ENCODE assay signal across 19 cellular contexts in genomic region chr14:99636487-99636886, GRCh38. TPM values are rescaled to one million over a fixed set of nuclear protein-coding genes. Genes with fewer than 3 reads are reported as not detected.
DNase-seq lines count a peak whose midpoint lies in the region; ATAC-seq and TF ChIP-seq lines count a peak whose summit lies in the region.
"Had no signal": no experiment of that assay in that cellular context is flagged by ENCODE, and none has a peak within 500 bp of the region (broad histone marks: within the 10 kb centered on the region; RNA-seq: fewer than 3 reads in every experiment).

No MANE protein-coding gene starts in this region.

- no peak overlapping the region for H3K4me2 ChIP-seq in Karpas-422 (ENCODE audit: low read depth, low read length, poor library complexity, severe bottlenecking)
- H3K4me2 ChIP-seq in OCI-LY7 (ENCODE audit: low read length): no peak overlapping the region

- H4K20me1 ChIP-seq in Karpas-422 (ENCODE audit: insufficient read depth, low read depth, low read length): no peaks in the 10 kb centered on the region
- H4K20me1 ChIP-seq in OCI-LY7 (ENCODE audit: insufficient read depth, low read length): no peaks in the 10 kb centered on the region

- TF ChIP-seq CTCF in OCI-LY7 (conservative IDR thresholded peaks at IDR 0.05; ENCODE audit: low read length) (no peak), gastroesophageal sphincter (IDR thresholded peaks at IDR 0.05) (no peak)

- no peaks in the 10 kb centered on the region for H3K36me3 ChIP-seq in Karpas-422 (ENCODE audit: insufficient read depth, low read length)
- no peaks in the 10 kb centered on the region for H3K36me3 ChIP-seq in OCI-LY7 (ENCODE audit: insufficient read depth, low read length)
- H3K36me3 ChIP-seq in gastroesophageal sphincter: no peaks in the 10 kb centered on the region
- H3K36me3 ChIP-seq: BE2C had no signal

- no peaks in the 10 kb centered on the region for H3K27me3 ChIP-seq in Karpas-422 (ENCODE audit: low read length)
- no peaks in the 10 kb centered on the region for H3K27me3 ChIP-seq in gastroesophageal sphincter
- H3K27me3 ChIP-seq: BE2C had no signal

- no peak for TF ChIP-seq EP300 in gastroesophageal sphincter (IDR thresholded peaks at IDR 0.05)

- DNase-seq in DMS 273 (lab: John Stamatoyannopoulos, UW; ENCODE audit: unreplicated experiment): peak; percentile 28
- no peak for DNase-seq in DMS 273 treated with DMSO at 0.1 percent for 48 hours (lab: John Stamatoyannopoulos, UW)
- DNase-seq in Karpas-422: peak; percentile 70
- peak; percentile 27 for DNase-seq in OCI-LY7 (ENCODE audit: low spot score)
- no peak for DNase-seq in NCI-H146 (lab: John Stamatoyannopoulos, UW)
- DNase-seq in NCI-H82 (lab: John Stamatoyannopoulos, UW): no peak
- no peak for DNase-seq in activated CD4-positive, CD25-positive, alpha-beta regulatory T cell treated with anti-CD3 and anti-CD28 coated beads, Interleukin-2, amount 50 U/mL, for 72 hours
- DNase-seq: BE2C; CD8-positive, alpha-beta T cell; GDM1; HCEC 1CT; NCI-H187 treated with DMSO at 0.1 percent for 48 hours; NCI-H526 treated with DMSO at 0.1 percent for 48 hours; NK-92 treated with Interleukin-12 subunit alpha and Interleukin-12 subunit beta, amount 100 ng/mL, for 24 hours; SHP77 had no signal

- no peak for TF ChIP-seq POLR2A in gastroesophageal sphincter (IDR thresholded peaks at IDR 0.05)

- intact Hi-C loops in OCI-LY7 (cut with micrococcal nuclease; ENCODE audit: unreplicated experiment): no loop called here

- 69 to 78% methylated on average over 5 of the region's 5 CpGs for WGBS in gastroesophageal sphincter (ENCODE audit: low coverage in 1 of 2), 2 donors

- H3K4me3 ChIP-seq in Karpas-422 (ENCODE audit: low read length) (no peak overlapping the region), OCI-LY7 (ENCODE audit: low read depth, low read length, poor library complexity, severe bottlenecking) (no peak overlapping the region), gastroesophageal sphincter (no peak overlapping the region)
- H3K4me3 ChIP-seq: GM12878 had no signal

- H3K9me3 ChIP-seq in Karpas-422 (ENCODE audit: low read length) (no peaks in the 10 kb centered on the region), OCI-LY7 (ENCODE audit: low read length) (no peaks in the 10 kb centered on the region), gastroesophageal sphincter (no peaks in the 10 kb centered on the region)
- H3K9me3 ChIP-seq: BE2C had no signal

- CTCF ChIA-PET in OCI-LY7 (lab: Charles Lee; ENCODE audit: unreplicated experiment): no interaction called here

- H3K27ac ChIP-seq in Karpas-422 (ENCODE audit: low read length) (no peak overlapping the region), OCI-LY7 (ENCODE audit: low read depth, low read length, poor library complexity, severe bottlenecking) (no peak overlapping the region), gastroesophageal sphincter (no peak overlapping the region)
- H3K27ac ChIP-seq: 22Rv1, HL-60 had no signal

- H3K4me1 ChIP-seq in Karpas-422 (ENCODE audit: low read length) (peaks cover 44% of the 10 kb centered on the region), OCI-LY7 (ENCODE audit: insufficient read depth, low read length, poor library complexity, severe bottlenecking) (peaks cover 23% of the 10 kb centered on the region), gastroesophageal sphincter (no peaks in the 10 kb centered on the region)

- no peaks in the 10 kb centered on the region for H3K9me2 ChIP-seq in Karpas-422 (replicated peaks; ENCODE audit: insufficient read depth, low read length)
- no peaks in the 10 kb centered on the region for H3K9me2 ChIP-seq in OCI-LY7 (ENCODE audit: insufficient read depth, low read length)

- BruUV-seq in OCI-LY7 (replicated peaks; lab: Mats Ljungman, UMichigan): no TSS peak

- H3K79me2 ChIP-seq in Karpas-422 (ENCODE audit: low read length) (no peaks in the 10 kb centered on the region), OCI-LY7 (ENCODE audit: insufficient read depth, low read depth, low read length) (no peaks in the 10 kb centered on the region)

- H2AFZ ChIP-seq in Karpas-422 (ENCODE audit: low read length): 0 out of 2 replicates have a peak overlapping the region, but pooled peaks have one; percentile 14
- H2AFZ ChIP-seq in OCI-LY7 (ENCODE audit: low read length): 0 out of 2 replicates have a peak overlapping the region, but pooled peaks have one; percentile 20

- POLR2A ChIA-PET in OCI-LY7 (lab: Charles Lee): no interaction called here

- ATAC-seq in gastroesophageal sphincter: peak; percentile 30
- ATAC-seq: CD8-positive, alpha-beta T cell; GM12878 had no signal

- H3K9ac ChIP-seq in Karpas-422 (ENCODE audit: low read length): no peak overlapping the region

RNA-seq across cellular contexts. Expression of gene HHIPL1, which starts 8.4 kb away (rescaled TPM):
- 0.07 TPM in 1 of 2 replicates, not detected in the other for total RNA-seq in Karpas-422 (2014; rRNA removed; shearing (Covaris generic); ENCODE audit: low replicate concordance)
- 0.25 and 1.5 TPM in 2 replicates for total RNA-seq in OCI-LY7 (2014; rRNA removed; shearing (Covaris generic))
- 0.61 and 0.72 TPM in 2 replicates for total RNA-seq in OCI-LY7 (2022)
- 1 to 10 TPM; 2.7 to 9.6 (median 3.7) TPM for total RNA-seq in gastroesophageal sphincter
- total RNA-seq: GM12878 had no signal

RNA-seq across cellular contexts. Expression of gene CCDC85C, which starts 32.5 kb away (rescaled TPM):
- total RNA-seq in Karpas-422 (2014; rRNA removed; shearing (Covaris generic); ENCODE audit: low replicate concordance): 18.3 and 25.6 TPM in 2 replicates
- total RNA-seq in OCI-LY7 (2014; rRNA removed; shearing (Covaris generic)): 3.6 and 6.4 TPM in 2 replicates
- 14.6 and 15.0 TPM in 2 replicates for total RNA-seq in OCI-LY7 (2022)
- 10 to 100 TPM; 14.0 to 58.2 (median 25.0) TPM for total RNA-seq in gastroesophageal sphincter

RNA-seq across cellular contexts. Expression of gene CYP46A1, which starts 47.6 kb away (rescaled TPM):
- 0.52 and 1.3 TPM in 2 replicates for total RNA-seq in Karpas-422 (2014; rRNA removed; shearing (Covaris generic); ENCODE audit: low replicate concordance)
- 2.0 and 4.1 TPM in 2 replicates for total RNA-seq in OCI-LY7 (2014; rRNA removed; shearing (Covaris generic))
- 10.8 and 11.0 TPM in 2 replicates for total RNA-seq in OCI-LY7 (2022)
- 1 to 10 TPM in 1 of 4 donors, under 1 TPM in 2, not detected in 1; 0.78 to 1.4 (median 0.94) TPM for total RNA-seq in gastroesophageal sphincter
- total RNA-seq: GM12878 had no signal

Comparison
In these comparisons a context has a peak if more than half of its experiments do, and no peak if none do; other contexts are left out.
1. DNase-seq: peak in DMS 273 (single experiment), Karpas-422 (single experiment) and OCI-LY7 (single experiment); none in DMS 273 treated with DMSO at 0.1 percent for 48 hours (single experiment), NCI-H146 (single experiment), NCI-H82 (single experiment) and activated CD4-positive, CD25-positive, alpha-beta regulatory T cell treated with anti-CD3 and anti-CD28 coated beads, Interleukin-2, amount 50 U/mL, for 72 hours (single experiment).